In the genomic region with DNA sequence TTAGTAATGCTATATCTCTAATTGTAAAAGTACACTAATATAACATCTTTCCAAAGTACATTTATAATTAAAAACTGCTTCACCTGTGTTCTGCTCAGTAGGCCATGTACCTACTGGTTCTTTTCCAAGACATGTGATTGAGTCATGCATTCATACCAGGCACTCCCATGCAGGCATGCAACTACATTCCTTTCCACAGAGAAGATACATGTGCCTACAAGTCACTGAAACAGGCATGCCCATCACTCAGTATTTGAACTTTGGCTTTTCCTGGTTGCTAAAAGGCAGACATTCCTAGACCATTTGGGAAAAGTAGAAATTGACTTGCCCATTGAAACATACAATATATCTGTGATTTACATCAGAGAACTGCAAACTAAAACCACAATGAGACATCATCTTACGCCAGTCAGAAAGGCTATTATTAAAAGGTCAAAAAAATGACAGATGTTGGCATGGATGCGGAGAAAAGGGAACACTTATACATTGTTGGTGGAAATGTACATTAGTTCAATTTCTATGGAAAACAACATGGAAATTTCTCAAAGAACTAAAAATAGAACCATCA, we compare ENCODE assay signal across 23 cellular contexts.
DNase-seq lines count a peak whose midpoint lies in the region; ATAC-seq and TF ChIP-seq lines count a peak whose summit lies in the region.
"Had no signal": no experiment of that assay in that cellular context is flagged by ENCODE, and none has a peak within 500 bp of the region (broad histone marks: within the 10 kb centered on the region; RNA-seq: fewer than 3 reads in every experiment).

No MANE protein-coding gene starts in this region.

- DNase-seq in EH (ENCODE audit: low read depth) (peak; percentile 27), IMR-90 (peak; percentile 18), mammary epithelial cell (peak; percentile 87), foreskin melanocyte (peak; percentile 71), upper lobe of left lung (no peak), dermis blood vessel endothelial cell (no peak), stomach (no peak)
- DNase-seq: CD8-positive, alpha-beta memory T cell; DMS53; H7; HFFc6; MG63; NCI-H1048; NCI-H1436 treated with DMSO at 0.1 percent for 48 hours; NCI-H2029 treated with DMSO at 0.1 percent for 48 hours; NCI-H2171 treated with DMSO at 0.1 percent for 48 hours; NCI-H446 treated with DMSO at 0.1 percent for 48 hours; NCI-H69; NK-92 treated with Interleukin-12 subunit alpha and Interleukin-12 subunit beta, amount 100 ng/mL, for 24 hours; SHP77 had no signal

- ATAC-seq in IMR-90 (ENCODE audit: low read depth) (no peak), upper lobe of left lung (ENCODE audit: low FRiP score in 2 of 2) (no peak), HG03460 (IDR thresholded peaks at IDR 0.05; ENCODE audit: unreplicated experiment) (no peak)
- ATAC-seq: A549 had no signal

- TF ChIP-seq EP300 in upper lobe of left lung (IDR thresholded peaks at IDR 0.05) (no peak), stomach (IDR thresholded peaks at IDR 0.05) (no peak)

- no peak for TF ChIP-seq CTCF in IMR-90 (conservative IDR thresholded peaks at IDR 0.05; ENCODE audit: low read depth, low read length)
- no peak for TF ChIP-seq CTCF in mammary epithelial cell (conservative IDR thresholded peaks at IDR 0.05 in 1 of 2, IDR thresholded peaks at IDR 0.05 in 1 of 2; ENCODE audit: extremely low read depth in 1 of 2, insufficient read depth in 1 of 2, low read depth in 1 of 2, low read length in 2 of 2)
- no peak for TF ChIP-seq CTCF in upper lobe of left lung (IDR thresholded peaks at IDR 0.05)
- no peak for TF ChIP-seq CTCF in stomach (IDR thresholded peaks at IDR 0.05)

- H3K9me3 ChIP-seq in IMR-90 (ENCODE audit: control insufficient read depth, insufficient read depth, low read length) (no peaks in the 10 kb centered on the region), mammary epithelial cell (replicated peaks; ENCODE audit: insufficient read depth, low read length) (no peaks in the 10 kb centered on the region), upper lobe of left lung (no peaks in the 10 kb centered on the region), stomach (no peaks in the 10 kb centered on the region)
- H3K9me3 ChIP-seq: A549; BLaER1 treated with 17β-estradiol and CSF1 and Interleukin-3, amounts not matched to agents 10 nM and 100 nM had no signal

- H3K27ac ChIP-seq in IMR-90 (ENCODE audit: insufficient read depth, low read length) (no peak overlapping the region), mammary epithelial cell (ENCODE audit: insufficient read depth, low read depth, low read length) (peak overlapping the region; percentile 87), upper lobe of left lung (no peak overlapping the region), stomach (no peak overlapping the region)
- H3K27ac ChIP-seq: A549; BLaER1 treated with 17β-estradiol and CSF1 and Interleukin-3, amounts not matched to agents 10 nM and 100 nM had no signal

- no peak overlapping the region; the same call in 1 of the 2 replicates for H4K5ac ChIP-seq in IMR-90 (ENCODE audit: low read depth, low read length)

- dilution Hi-C loops in IMR-90 (cut with HindIII; ENCODE audit: low sequenced_read_pairs, unreplicated experiment), result no loop called here
- dilution Hi-C loops in mammary epithelial cell (cut with HindIII; ENCODE audit: low sequenced_read_pairs), result no loop called here

- H3K9ac ChIP-seq in IMR-90 (ENCODE audit: low read depth, low read length), result no peak overlapping the region
- no peak overlapping the region for H3K9ac ChIP-seq in mammary epithelial cell (ENCODE audit: insufficient read depth, low read length)
- H3K9ac ChIP-seq: BLaER1 treated with 17β-estradiol and CSF1 and Interleukin-3, amounts not matched to agents 10 nM and 100 nM had no signal

- WGBS in IMR-90 (ENCODE audit: extremely low coverage in 2 of 2, insufficient read length in 1 of 2), 2 experiments, result no CpG with 5 or more reads among the region's 2 CpGs
- WGBS in mammary epithelial cell (ENCODE audit: low coverage, missing lambda C conversion rate), result 8% methylated on average over 2 of the region's 2 CpGs
- 93 to 94% methylated on average over 2 of the region's 2 CpGs for WGBS in upper lobe of left lung, 2 donors
- 89 to 96% (median 93%) methylated on average over 2 of the region's 2 CpGs for WGBS in stomach, 5 donors

- H3K4me3 ChIP-seq in IMR-90 (ENCODE audit: insufficient read depth, low read depth, low read length), result no peak overlapping the region
- H3K4me3 ChIP-seq in mammary epithelial cell (replicated peaks in 1 of 3; ENCODE audit: insufficient read depth in 1 of 3, low read depth in 2 of 3, low read length in 3 of 3), result no peak overlapping the region
- no peak overlapping the region for H3K4me3 ChIP-seq in upper lobe of left lung
- no peak overlapping the region for H3K4me3 ChIP-seq in stomach
- H3K4me3 ChIP-seq: A549; BLaER1 treated with 17β-estradiol and CSF1 and Interleukin-3, amounts not matched to agents 10 nM and 100 nM; MG63 had no signal

- H4K91ac ChIP-seq in IMR-90 (ENCODE audit: insufficient read depth, low read depth, low read length), result peak overlapping the region; percentile 14; the same call in 1 of the 2 replicates

- H3K18ac ChIP-seq in IMR-90 (ENCODE audit: low read depth, low read length), result peak overlapping the region; percentile 57; the same call in 1 of the 2 replicates

- H2BK15ac ChIP-seq in IMR-90 (ENCODE audit: low read depth, low read length), result peak overlapping the region; percentile 91; the same call in 1 of the 3 replicates

- no peak overlapping the region for H3K56ac ChIP-seq in IMR-90 (ENCODE audit: extremely low read depth, insufficient read depth, low read length)

- no peak overlapping the region for H2AFZ ChIP-seq in IMR-90 (replicated peaks; ENCODE audit: low read length, poor library complexity)
- peak overlapping the region; percentile 1 for H2AFZ ChIP-seq in mammary epithelial cell (ENCODE audit: low read depth, low read length)

- H3K4me2 ChIP-seq in IMR-90 (ENCODE audit: low read depth, low read length) (no peak overlapping the region), mammary epithelial cell (ENCODE audit: insufficient read depth, low read depth, low read length) (no peak overlapping the region)
- H3K4me2 ChIP-seq: A549; BLaER1 treated with 17β-estradiol and CSF1 and Interleukin-3, amounts not matched to agents 10 nM and 100 nM had no signal

- TF ChIP-seq POLR2A in IMR-90 (IDR thresholded peaks at IDR 0.05; ENCODE audit: low read depth, low read length) (no peak), upper lobe of left lung (IDR thresholded peaks at IDR 0.05) (no peak), stomach (IDR thresholded peaks at IDR 0.05) (no peak)

- H3K4me1 ChIP-seq in IMR-90 (ENCODE audit: control insufficient read depth, insufficient read depth, low read length) (peaks cover 7% of the 10 kb centered on the region; the same call in 1 of the 2 replicates), mammary epithelial cell (ENCODE audit: insufficient read depth, low read length) (peaks cover 52% of the 10 kb centered on the region), upper lobe of left lung (no peaks in the 10 kb centered on the region), stomach (no peaks in the 10 kb centered on the region)
- H3K4me1 ChIP-seq: BLaER1 treated with 17β-estradiol and CSF1 and Interleukin-3, amounts not matched to agents 10 nM and 100 nM had no signal

- H4K8ac ChIP-seq in IMR-90 (ENCODE audit: low read depth in 2 of 2, low read length in 2 of 2), result peak overlapping the region in 1 of 2 experiments; percentile 25; a peak in 1 of 4 replicates

- H2AK5ac ChIP-seq in IMR-90 (ENCODE audit: low read depth, low read length), result peak overlapping the region; percentile 74; the same call in 1 of the 2 replicates

- no peaks in the 10 kb centered on the region for H4K20me1 ChIP-seq in IMR-90 (ENCODE audit: insufficient read depth, low read length)
- H4K20me1 ChIP-seq in mammary epithelial cell (ENCODE audit: insufficient read depth, low read length), result no peaks in the 10 kb centered on the region
- H4K20me1 ChIP-seq: BLaER1 treated with 17β-estradiol and CSF1 and Interleukin-3, amounts not matched to agents 10 nM and 100 nM had no signal

- H2BK5ac ChIP-seq in IMR-90 (ENCODE audit: low read depth, low read length, poor library complexity, severe bottlenecking), result peak overlapping the region; percentile 38

- in situ Hi-C loops in IMR-90 (cut with MboI; ENCODE audit: low sequenced_read_pairs) (no loop called here), mammary epithelial cell (cut with MboI; ENCODE audit: low sequenced_read_pairs in 2 of 2) (no loop called here)

- POLR2A ChIA-PET in IMR-90 (lab: Charles Lee; ENCODE audit: unreplicated experiment), result no interaction called here

- no peaks in the 10 kb centered on the region for H3K36me3 ChIP-seq in IMR-90 (ENCODE audit: control insufficient read depth, insufficient read depth, low read length)
- no peaks in the 10 kb centered on the region for H3K36me3 ChIP-seq in mammary epithelial cell (ENCODE audit: insufficient read depth, low read length)
- H3K36me3 ChIP-seq in upper lobe of left lung, result no peaks in the 10 kb centered on the region
- H3K36me3 ChIP-seq in stomach, result no peaks in the 10 kb centered on the region
- H3K36me3 ChIP-seq: BLaER1 treated with 17β-estradiol and CSF1 and Interleukin-3, amounts not matched to agents 10 nM and 100 nM; MG63 had no signal

- no TSS peak for BruUV-seq in IMR-90 (replicated peaks; lab: Mats Ljungman, UMichigan)
- BruUV-seq in mammary epithelial cell (replicated peaks; lab: Mats Ljungman, UMichigan), result no TSS peak

- CTCF ChIA-PET in IMR-90 (lab: Yijun Ruan, JAX), result no interaction called here
- CTCF ChIA-PET in mammary epithelial cell (lab: Charles Lee; ENCODE audit: low non-redundant PET), result no interaction called here

- H2BK120ac ChIP-seq in IMR-90 (ENCODE audit: low read depth, low read length), result peak overlapping the region; percentile 61

- H2BK20ac ChIP-seq in IMR-90 (ENCODE audit: low read depth, low read length), result peak overlapping the region; percentile 53; the same call in 1 of the 2 replicates

- H3K9me1 ChIP-seq in IMR-90 (ENCODE audit: insufficient read depth, low read length), result 0 out of 2 replicates have a peak, but pooled peaks cover 7% of the 10 kb centered on the region

- H3K14ac ChIP-seq in IMR-90 (replicated peaks; ENCODE audit: low read depth, low read length), result peak overlapping the region; percentile 47

- intact Hi-C loops in IMR-90 (cut with micrococcal nuclease) (no loop called here), mammary epithelial cell (cut with micrococcal nuclease) (no loop called here), stomach (cut with DNase I; ENCODE audit: low total_unique reads) (no loop called here)

- TF ChIP-seq RAD21 in IMR-90 (IDR thresholded peaks at IDR 0.05; ENCODE audit: low read length), result no peak

- H3K79me1 ChIP-seq in IMR-90 (ENCODE audit: low read depth in 1 of 2, low read length in 2 of 2), result no peaks in the 10 kb centered on the region

- H3K79me2 ChIP-seq in mammary epithelial cell (ENCODE audit: insufficient read depth, low read length), result no peaks in the 10 kb centered on the region

- H2AK9ac ChIP-seq in IMR-90 (replicated peaks; ENCODE audit: low read depth, low read length, poor library complexity), result no peak overlapping the region

- no peak overlapping the region for H3K23ac ChIP-seq in IMR-90 (ENCODE audit: low read depth, low read length)

- H3K4ac ChIP-seq in IMR-90 (ENCODE audit: low read depth, low read length), result peak overlapping the region; percentile 18

- no peaks in the 10 kb centered on the region for H3K27me3 ChIP-seq in IMR-90 (ENCODE audit: control insufficient read depth, insufficient read depth, low read length)
- no peaks in the 10 kb centered on the region for H3K27me3 ChIP-seq in mammary epithelial cell (ENCODE audit: insufficient read depth, low read length)
- no peaks in the 10 kb centered on the region for H3K27me3 ChIP-seq in upper lobe of left lung
- no peaks in the 10 kb centered on the region for H3K27me3 ChIP-seq in stomach
- H3K27me3 ChIP-seq: BLaER1 treated with 17β-estradiol and CSF1 and Interleukin-3, amounts not matched to agents 10 nM and 100 nM; MG63 had no signal

Comparison
In these comparisons a context has a peak if more than half of its experiments do, and no peak if none do; other contexts are left out.
1. DNase-seq: peak in EH (single experiment), IMR-90 (single experiment), mammary epithelial cell (single experiment) and foreskin melanocyte (single experiment); none in upper lobe of left lung (0 of 2), dermis blood vessel endothelial cell (single experiment) and stomach (single experiment).